ENCODE assay signal across 22 cellular contexts in genomic region chr3:41907330-41908073, GRCh38. TPM values are rescaled to one million over a fixed set of nuclear protein-coding genes. Genes with fewer than 3 reads are reported as not detected.
DNase-seq lines count a peak whose midpoint lies in the region; ATAC-seq and TF ChIP-seq lines count a peak whose summit lies in the region.
"Had no signal": no experiment of that assay in that cellular context is flagged by ENCODE, and none has a peak within 500 bp of the region (broad histone marks: within the 10 kb centered on the region; RNA-seq: fewer than 3 reads in every experiment).

No MANE protein-coding gene starts in this region.

- DNase-seq in Daoy (ENCODE audit: low read depth) = peak; percentile 9
- DNase-seq in M059J (ENCODE audit: low read depth) = peak; percentile 54
- peak; percentile 28 for DNase-seq in astrocyte of the cerebellum (ENCODE audit: low read depth)
- DNase-seq in fibroblast of pulmonary artery (ENCODE audit: low read depth) = peak; percentile 40
- no peak for DNase-seq in NCI-H1930 (lab: John Stamatoyannopoulos, UW)
- DNase-seq in COLO668 (lab: John Stamatoyannopoulos, UW; ENCODE audit: unreplicated experiment) = no peak
- no peak for DNase-seq in effector memory CD8-positive, alpha-beta T cell
- DNase-seq: activated B cell treated with CpG ODN at 0.5 μM for 24 hours; activated CD8-positive, alpha-beta T cell treated with anti-CD3 and anti-CD28 coated beads for 36 hours; activated naive CD4-positive, alpha-beta T cell treated with anti-CD3 and anti-CD28 coated beads, Interleukin-2, amount 50 U/mL, for 16 hours; activated T-cell treated with anti-CD3 and anti-CD28 coated beads, Interleukin-2, amount 50 U/mL, for 4 hours; CD4-positive, CD25-positive, alpha-beta regulatory T cell; DMS53; erythroblast; left ventricle myocardium inferior; NCI-H146; NCI-H774; OCI-M1; retina had no signal

- in situ Hi-C loops in astrocyte of the cerebellum (cut with HindIII; ENCODE audit: low sequenced_read_pairs) = no loop called here

- H3K4me1 Mint-ChIP-seq in effector memory CD8-positive, alpha-beta T cell (ENCODE audit: low read depth in 2 of 2) = no peaks in the 10 kb centered on the region
- H3K4me1 Mint-ChIP-seq: activated B cell treated with CpG ODN at 0.5 μM for 24 hours had no signal

- H3K4me3 Mint-ChIP-seq in effector memory CD8-positive, alpha-beta T cell = no peak overlapping the region
- H3K4me3 Mint-ChIP-seq: activated B cell treated with CpG ODN at 0.5 μM for 24 hours; activated CD8-positive, alpha-beta T cell treated with anti-CD3 and anti-CD28 coated beads for 36 hours; activated T-cell treated with anti-CD3 and anti-CD28 coated beads, Interleukin-2, amount 50 U/mL, for 4 hours; CD4-positive, CD25-positive, alpha-beta regulatory T cell; dendritic cell treated with granulocyte-macrophage colony-stimulating factor and Interleukin-4, amounts not matched to agents 40 ng/mL and 50 ng/mL, for 4 days had no signal

- no peaks in the 10 kb centered on the region for H3K9me3 Mint-ChIP-seq in effector memory CD8-positive, alpha-beta T cell
- H3K9me3 Mint-ChIP-seq: activated B cell treated with CpG ODN at 0.5 μM for 24 hours; activated CD8-positive, alpha-beta T cell treated with anti-CD3 and anti-CD28 coated beads for 36 hours; activated T-cell treated with anti-CD3 and anti-CD28 coated beads, Interleukin-2, amount 50 U/mL, for 4 hours; CD4-positive, CD25-positive, alpha-beta regulatory T cell; dendritic cell treated with granulocyte-macrophage colony-stimulating factor and Interleukin-4, amounts not matched to agents 40 ng/mL and 50 ng/mL, for 4 days had no signal

- TF ChIP-seq CTCF in astrocyte of the cerebellum (IDR thresholded peaks at IDR 0.05; ENCODE audit: low read depth, low read length, missing control alignments) (no peak), fibroblast of pulmonary artery (IDR thresholded peaks at IDR 0.05; ENCODE audit: low read length, missing control alignments) (no peak)

- no peaks in the 10 kb centered on the region for H3K27me3 Mint-ChIP-seq in effector memory CD8-positive, alpha-beta T cell
- H3K27me3 Mint-ChIP-seq: activated B cell treated with CpG ODN at 0.5 μM for 24 hours; activated CD8-positive, alpha-beta T cell treated with anti-CD3 and anti-CD28 coated beads for 36 hours; CD4-positive, CD25-positive, alpha-beta regulatory T cell; dendritic cell treated with granulocyte-macrophage colony-stimulating factor and Interleukin-4, amounts not matched to agents 40 ng/mL and 50 ng/mL, for 4 days had no signal

- no peak overlapping the region for H3K4me3 ChIP-seq in astrocyte of the cerebellum (ENCODE audit: low read depth, low read length)
- no peak overlapping the region for H3K4me3 ChIP-seq in fibroblast of pulmonary artery (replicated peaks; ENCODE audit: low read depth, low read length)
- H3K4me3 ChIP-seq: ascending aorta, left ventricle myocardium inferior had no signal

- H3K27ac Mint-ChIP-seq in effector memory CD8-positive, alpha-beta T cell = no peak overlapping the region
- H3K27ac Mint-ChIP-seq: activated B cell treated with CpG ODN at 0.5 μM for 24 hours; activated CD8-positive, alpha-beta T cell treated with anti-CD3 and anti-CD28 coated beads for 36 hours; CD4-positive, CD25-positive, alpha-beta regulatory T cell; dendritic cell treated with granulocyte-macrophage colony-stimulating factor and Interleukin-4, amounts not matched to agents 40 ng/mL and 50 ng/mL, for 4 days had no signal

- peaks cover 44% of the 10 kb centered on the region for H3K36me3 Mint-ChIP-seq in effector memory CD8-positive, alpha-beta T cell (ENCODE audit: insufficient read depth)

- ATAC-seq in GM18873 (IDR thresholded peaks at IDR 0.05; ENCODE audit: low FRiP score, unreplicated experiment) = no peak
- ATAC-seq in effector memory CD8-positive, alpha-beta T cell (replicated peaks) = no peak
- ATAC-seq: activated CD8-positive, alpha-beta T cell treated with anti-CD3 and anti-CD28 coated beads for 36 hours; activated T-cell treated with anti-CD3 and anti-CD28 coated beads, Interleukin-2, amount 50 U/mL, for 4 hours had no signal

RNA-seq across cellular contexts. Expression of gene ULK4, which starts 54.4 kb away (rescaled TPM):
- 8.2 and 13.5 TPM in 2 replicates for total RNA-seq in Daoy (2014; rRNA removed; shearing (Covaris generic))
- total RNA-seq in M059J (2014; rRNA removed; shearing (Covaris generic)) = 8.4 and 9.1 TPM in 2 replicates

Comparison
In these comparisons a context has a peak if more than half of its experiments do, and no peak if none do; other contexts are left out.
1. DNase-seq: peak in Daoy (single experiment), M059J (single experiment), astrocyte of the cerebellum (single experiment) and fibroblast of pulmonary artery (single experiment); none in NCI-H1930 (0 of 2), COLO668 (single experiment) and effector memory CD8-positive, alpha-beta T cell (0 of 3).